19 cellular contexts compared by ENCODE assay signal in the genomic region with DNA sequence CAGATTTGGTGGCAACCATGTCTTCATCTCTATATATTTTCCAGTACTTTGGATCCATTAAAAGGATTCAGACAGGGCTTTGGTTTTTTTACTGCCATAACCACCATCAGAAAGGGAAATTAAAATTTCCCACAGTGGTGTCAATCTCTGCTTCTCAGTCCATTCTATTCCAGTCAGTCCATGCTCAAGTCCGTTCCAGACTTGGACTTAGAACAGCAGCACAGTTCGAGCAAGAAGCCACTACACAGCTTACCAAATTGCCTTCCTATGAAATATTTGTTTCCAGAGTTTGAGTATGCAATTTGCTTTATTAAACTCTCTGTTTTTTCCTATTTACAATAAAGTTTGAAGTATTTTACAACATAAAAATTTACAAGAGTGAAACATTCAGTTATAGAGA.
DNase-seq lines count a peak whose midpoint lies in the region; ATAC-seq, FAIRE-seq and TF ChIP-seq lines count a peak whose summit lies in the region.
"Had no signal": no experiment of that assay in that cellular context is flagged by ENCODE, and none has a peak within 500 bp of the region (broad histone marks: within the 10 kb centered on the region; RNA-seq: fewer than 3 reads in every experiment).

No MANE protein-coding gene starts in this region.

- H3K23ac ChIP-seq in mesendoderm (ENCODE audit: low read length): no peak overlapping the region

- CTCF ChIA-PET in HepG2 (lab: Yijun Ruan, JAX; ENCODE audit: low intra/inter-chr PET ratio, low total read pairs) (no interaction called here), WTC11 (lab: Charles Lee) (no interaction called here), SK-N-SH (lab: Yijun Ruan, JAX) (no interaction called here)

- no peak overlapping the region for H3K18ac ChIP-seq in mesendoderm (ENCODE audit: low read length)

- no peak overlapping the region for H4K5ac ChIP-seq in mesendoderm (ENCODE audit: low read length)

- peak overlapping the region; percentile 36 for H2BK15ac ChIP-seq in mesendoderm (replicated peaks; ENCODE audit: low read depth)

- H3K9me2 ChIP-seq in MM.1S (replicated peaks; ENCODE audit: insufficient read depth, low read length) (no peaks in the 10 kb centered on the region), SK-N-SH (no peaks in the 10 kb centered on the region; the same call in 1 of the 2 replicates)

- no peak overlapping the region for H2AK5ac ChIP-seq in mesendoderm (ENCODE audit: low read length)

- H3K9me3 ChIP-seq in liver (ENCODE audit: control insufficient read depth in 4 of 4, low read length in 3 of 4): no peaks in the 10 kb centered on the region
- H3K9me3 ChIP-seq in HepG2 (ENCODE audit: low read length): no peaks in the 10 kb centered on the region
- no peaks in the 10 kb centered on the region for H3K9me3 ChIP-seq in MM.1S (replicated peaks; ENCODE audit: insufficient read depth, low read length)
- no peaks in the 10 kb centered on the region for H3K9me3 ChIP-seq in upper lobe of left lung
- H3K9me3 ChIP-seq in SK-N-SH: no peaks in the 10 kb centered on the region; the same call in 1 of the 2 replicates
- H3K9me3 ChIP-seq: A549, HAP-1 had no signal

- no peak for TF ChIP-seq CTCF in liver (IDR thresholded peaks at IDR 0.05; ENCODE audit: low read depth, low read length, missing input control)
- no peak for TF ChIP-seq CTCF in HepG2 (CRISPR knock-in tag; IDR thresholded peaks at IDR 0.05)
- TF ChIP-seq CTCF in MM.1S (IDR thresholded peaks at IDR 0.05; ENCODE audit: low read length): no peak
- TF ChIP-seq CTCF in WTC11 (IDR thresholded peaks at IDR 0.05): no peak
- no peak for TF ChIP-seq CTCF in upper lobe of left lung (IDR thresholded peaks at IDR 0.05)
- no peak for TF ChIP-seq CTCF in SK-N-SH (IDR thresholded peaks at IDR 0.05)

- no peak overlapping the region for H3K4ac ChIP-seq in mesendoderm (ENCODE audit: low read depth, low read length)

- TF ChIP-seq RAD21 in liver (IDR thresholded peaks at IDR 0.05) (no peak), HepG2 (CRISPR knock-in tag; IDR thresholded peaks at IDR 0.05) (no peak), SK-N-SH (IDR thresholded peaks at IDR 0.05; ENCODE audit: low read length) (no peak)

- H3K4me3 Mint-ChIP-seq in WTC11: no peak overlapping the region
- H3K4me3 Mint-ChIP-seq: CD4-positive, alpha-beta T cell had no signal

- H4K20me1 ChIP-seq in HepG2 (ENCODE audit: insufficient read depth, low read length): no peaks in the 10 kb centered on the region
- H4K20me1 ChIP-seq in MM.1S (ENCODE audit: insufficient read depth, low read length): no peaks in the 10 kb centered on the region
- H4K20me1 ChIP-seq in SK-N-SH (ENCODE audit: insufficient read depth): no peaks in the 10 kb centered on the region

- ATAC-seq in HepG2: no peak
- no peak for ATAC-seq in WTC11
- ATAC-seq in GM21723 (IDR thresholded peaks at IDR 0.05; ENCODE audit: unreplicated experiment): no peak
- ATAC-seq in upper lobe of left lung (ENCODE audit: low FRiP score in 2 of 2): no peak
- ATAC-seq: A549 had no signal

- H3K4me1 Mint-ChIP-seq in WTC11: peaks cover 49% of the 10 kb centered on the region

- H3K27me3 ChIP-seq in liver (ENCODE audit: control insufficient read depth in 4 of 4, insufficient read depth in 4 of 4, low read length in 3 of 4) (no peaks in the 10 kb centered on the region), HepG2 (ENCODE audit: control insufficient read depth in 1 of 2, insufficient read depth in 2 of 2, low read length in 2 of 2) (no peaks in the 10 kb centered on the region), MM.1S (replicated peaks; ENCODE audit: insufficient read depth, low read length) (no peaks in the 10 kb centered on the region), mesendoderm (ENCODE audit: insufficient read depth, low read length, poor library complexity) (no peaks in the 10 kb centered on the region), upper lobe of left lung (no peaks in the 10 kb centered on the region), SK-N-SH (ENCODE audit: insufficient read depth) (no peaks in the 10 kb centered on the region)

- peaks cover 39% of the 10 kb centered on the region for H3F3A ChIP-seq in MM.1S (ENCODE audit: insufficient read depth, low read length)
- H3F3A ChIP-seq in SK-N-SH (replicated peaks; ENCODE audit: insufficient read depth): no peaks in the 10 kb centered on the region

- WGBS in liver: 35% methylated on average over 2 of the region's 2 CpGs
- WGBS in HepG2 (ENCODE audit: low lambda C conversion rate): 1% methylated on average over 2 of the region's 2 CpGs
- WGBS in mesendoderm (ENCODE audit: extremely low coverage, insufficient coverage, low lambda C conversion rate): no CpG with 5 or more reads among the region's 2 CpGs
- 81 to 83% methylated on average over 2 of the region's 2 CpGs for WGBS in upper lobe of left lung, 2 donors
- 91% methylated on average over 2 of the region's 2 CpGs for WGBS in SK-N-SH (ENCODE audit: low lambda C conversion rate)

- H3K4me3 ChIP-seq in liver (ENCODE audit: low read depth in 1 of 3, low read length in 3 of 3): no peak overlapping the region
- H3K4me3 ChIP-seq in HepG2 (replicated peaks in 1 of 3; ENCODE audit: insufficient read depth in 1 of 3, low read depth in 2 of 3, low read length in 3 of 3): no peak overlapping the region
- no peak overlapping the region for H3K4me3 ChIP-seq in MM.1S (ENCODE audit: low read length)
- H3K4me3 ChIP-seq in mesendoderm (ENCODE audit: low read length): no peak overlapping the region
- no peak overlapping the region for H3K4me3 ChIP-seq in upper lobe of left lung
- H3K4me3 ChIP-seq in SK-N-SH (ENCODE audit: low read depth in 2 of 2, low read length in 1 of 2): no peak overlapping the region
- H3K4me3 ChIP-seq: A549, HAP-1 had no signal

- POLR2A ChIA-PET in HepG2 (lab: Yijun Ruan, JAX) (no interaction called here), WTC11 (lab: Charles Lee) (no interaction called here), SK-N-SH (lab: Yijun Ruan, JAX) (no interaction called here)

- no peak overlapping the region for H2BK5ac ChIP-seq in mesendoderm (ENCODE audit: low read length)

- no peaks in the 10 kb centered on the region for H3K9me3 Mint-ChIP-seq in WTC11
- H3K9me3 Mint-ChIP-seq: CD4-positive, alpha-beta T cell had no signal

- H3K27me3 Mint-ChIP-seq in WTC11 (ENCODE audit: low read depth): no peaks in the 10 kb centered on the region
- H3K27me3 Mint-ChIP-seq: CD4-positive, alpha-beta T cell had no signal

- H3K27ac ChIP-seq in liver (ENCODE audit: low read depth in 1 of 2, low read length in 2 of 2): no peak overlapping the region
- H3K27ac ChIP-seq in HepG2 (ENCODE audit: extremely low read length, insufficient read depth, low read length): no peak overlapping the region
- H3K27ac ChIP-seq in MM.1S (ENCODE audit: low read length): no peak overlapping the region
- no peak overlapping the region for H3K27ac ChIP-seq in mesendoderm (ENCODE audit: low read depth, low read length)
- H3K27ac ChIP-seq in upper lobe of left lung: no peak overlapping the region
- H3K27ac ChIP-seq in SK-N-SH (ENCODE audit: low read depth in 2 of 2, low read length in 1 of 2): no peak overlapping the region
- H3K27ac ChIP-seq: 22Rv1, C4-2B, HL-60 had no signal

- H3K4me1 ChIP-seq in liver (ENCODE audit: control insufficient read depth in 4 of 4, insufficient read depth in 4 of 4, low read length in 3 of 4) (peaks cover 4 to 19% (median 15%) of the 10 kb centered on the region in 4 donors), HepG2 (ENCODE audit: insufficient read depth, low read length) (no peaks in the 10 kb centered on the region), MM.1S (ENCODE audit: low read length) (peaks cover 73% of the 10 kb centered on the region), mesendoderm (ENCODE audit: control insufficient read depth, low read depth, low read length) (peaks cover 2% of the 10 kb centered on the region), upper lobe of left lung (peaks cover 0 to 13% (median 5%) of the 10 kb centered on the region in 4 donors), SK-N-SH (ENCODE audit: control insufficient read depth in 1 of 2, insufficient read depth in 2 of 2, low read depth in 1 of 2, low read length in 1 of 2) (peaks cover 6 to 16% of the 10 kb centered on the region in 2 experiments)

- DNase-seq in HepG2 (ENCODE audit: low spot score) (no peak), MM.1S (no peak), WTC11 (ENCODE audit: low spot score) (no peak), mesendoderm (no peak), upper lobe of left lung (no peak), SK-N-SH (no peak)
- DNase-seq: AML-193; Caco-2; CD4-positive, alpha-beta T cell; GDM1 had no signal

- no peak for FAIRE-seq in HepG2 (lab: Jason Lieb, UNC)
- FAIRE-seq: D721Med, GM12892 had no signal

- intact Hi-C loops in HepG2 (cut with micrococcal nuclease; ENCODE audit: unreplicated experiment): no loop called here

- H3K9ac ChIP-seq in liver (ENCODE audit: low read depth in 1 of 2, low read length in 2 of 2) (no peak overlapping the region), HepG2 (ENCODE audit: insufficient read depth, low read depth, low read length) (no peak overlapping the region), MM.1S (ENCODE audit: low read length) (no peak overlapping the region), mesendoderm (ENCODE audit: low read length) (no peak overlapping the region), SK-N-SH (no peak overlapping the region)

- BruUV-seq in HepG2 (replicated peaks; lab: Mats Ljungman, UMichigan): no TSS peak

- in situ Hi-C loops in HepG2 (cut with HindIII; ENCODE audit: extremely low pct_ligation_motif_present, low pct_unique_long_range_greater_than_20kb): no loop called here

- H3K36me3 Mint-ChIP-seq in WTC11: no peaks in the 10 kb centered on the region

- TF ChIP-seq POLR2A in HepG2 (IDR thresholded peaks at IDR 0.05; ENCODE audit: insufficient read depth in 1 of 2, low read depth in 2 of 2, low read length in 2 of 2): no peak
- no peak for TF ChIP-seq POLR2A in upper lobe of left lung (IDR thresholded peaks at IDR 0.05)

- H2AFZ ChIP-seq in HepG2 (ENCODE audit: low read length) (no peak overlapping the region), MM.1S (ENCODE audit: low read length) (no peak overlapping the region), SK-N-SH (ENCODE audit: low read depth) (no peak overlapping the region)

- H2BK120ac ChIP-seq in mesendoderm (ENCODE audit: low read depth, low read length): no peak overlapping the region

- no peak for TF ChIP-seq EP300 in HepG2 (IDR thresholded peaks at IDR 0.05; ENCODE audit: low read depth in 2 of 2, low read length in 2 of 2)
- TF ChIP-seq EP300 in HepG2 (CRISPR knock-in tag; IDR thresholded peaks at IDR 0.05; ENCODE audit: borderline replicate concordance): no peak
- no peak for TF ChIP-seq EP300 in upper lobe of left lung (IDR thresholded peaks at IDR 0.05)
- no peak for TF ChIP-seq EP300 in SK-N-SH (IDR thresholded peaks at IDR 0.05; ENCODE audit: borderline replicate concordance in 1 of 2, low read depth in 1 of 2, low read length in 1 of 2)

- no peaks in the 10 kb centered on the region for H3K36me3 ChIP-seq in liver (ENCODE audit: control insufficient read depth in 4 of 4, insufficient read depth in 3 of 4, low read depth in 1 of 4, low read length in 3 of 4)
- H3K36me3 ChIP-seq in HepG2 (replicated peaks in 1 of 2; ENCODE audit: control insufficient read depth in 1 of 2, insufficient read depth in 2 of 2, low read length in 2 of 2): no peaks in the 10 kb centered on the region
- no peaks in the 10 kb centered on the region for H3K36me3 ChIP-seq in MM.1S (replicated peaks; ENCODE audit: insufficient read depth, low read length)
- H3K36me3 ChIP-seq in mesendoderm (ENCODE audit: control insufficient read depth, insufficient read depth, low read length): no peaks in the 10 kb centered on the region
- H3K36me3 ChIP-seq in upper lobe of left lung: no peaks in the 10 kb centered on the region
- no peaks in the 10 kb centered on the region for H3K36me3 ChIP-seq in SK-N-SH (replicated peaks in 1 of 2; ENCODE audit: control insufficient read depth in 1 of 2, insufficient read depth in 2 of 2, low read length in 1 of 2)
- H3K36me3 ChIP-seq: HAP-1 had no signal

- H3K79me1 ChIP-seq in mesendoderm (ENCODE audit: low read length): no peaks in the 10 kb centered on the region

- H3K79me2 ChIP-seq in HepG2 (ENCODE audit: insufficient read depth, low read length): no peaks in the 10 kb centered on the region
- H3K79me2 ChIP-seq in MM.1S (ENCODE audit: low read length): no peaks in the 10 kb centered on the region
- no peaks in the 10 kb centered on the region for H3K79me2 ChIP-seq in mesendoderm (ENCODE audit: control insufficient read depth, insufficient read depth, low read length)
- no peaks in the 10 kb centered on the region for H3K79me2 ChIP-seq in SK-N-SH (ENCODE audit: insufficient read depth)

- peak overlapping the region; percentile 28 for H4K8ac ChIP-seq in mesendoderm (ENCODE audit: low read depth, low read length)

- no peak overlapping the region for H3K4me2 ChIP-seq in HepG2 (ENCODE audit: low read depth, low read length)
- H3K4me2 ChIP-seq in MM.1S (ENCODE audit: low read depth, low read length): peak overlapping the region; percentile 40; the same call in 1 of the 2 replicates
- no peak overlapping the region for H3K4me2 ChIP-seq in mesendoderm (ENCODE audit: low read length)
- no peak overlapping the region for H3K4me2 ChIP-seq in SK-N-SH

- 0 out of 2 replicates have a peak overlapping the region, but pooled peaks have one; percentile 11 for H3K27ac Mint-ChIP-seq in WTC11
- H3K27ac Mint-ChIP-seq: CD4-positive, alpha-beta T cell had no signal

- H3K56ac ChIP-seq in mesendoderm (ENCODE audit: low read length): peak overlapping the region; percentile 53
